ENCODE assay signal across 8 cellular contexts in the genomic region with DNA sequence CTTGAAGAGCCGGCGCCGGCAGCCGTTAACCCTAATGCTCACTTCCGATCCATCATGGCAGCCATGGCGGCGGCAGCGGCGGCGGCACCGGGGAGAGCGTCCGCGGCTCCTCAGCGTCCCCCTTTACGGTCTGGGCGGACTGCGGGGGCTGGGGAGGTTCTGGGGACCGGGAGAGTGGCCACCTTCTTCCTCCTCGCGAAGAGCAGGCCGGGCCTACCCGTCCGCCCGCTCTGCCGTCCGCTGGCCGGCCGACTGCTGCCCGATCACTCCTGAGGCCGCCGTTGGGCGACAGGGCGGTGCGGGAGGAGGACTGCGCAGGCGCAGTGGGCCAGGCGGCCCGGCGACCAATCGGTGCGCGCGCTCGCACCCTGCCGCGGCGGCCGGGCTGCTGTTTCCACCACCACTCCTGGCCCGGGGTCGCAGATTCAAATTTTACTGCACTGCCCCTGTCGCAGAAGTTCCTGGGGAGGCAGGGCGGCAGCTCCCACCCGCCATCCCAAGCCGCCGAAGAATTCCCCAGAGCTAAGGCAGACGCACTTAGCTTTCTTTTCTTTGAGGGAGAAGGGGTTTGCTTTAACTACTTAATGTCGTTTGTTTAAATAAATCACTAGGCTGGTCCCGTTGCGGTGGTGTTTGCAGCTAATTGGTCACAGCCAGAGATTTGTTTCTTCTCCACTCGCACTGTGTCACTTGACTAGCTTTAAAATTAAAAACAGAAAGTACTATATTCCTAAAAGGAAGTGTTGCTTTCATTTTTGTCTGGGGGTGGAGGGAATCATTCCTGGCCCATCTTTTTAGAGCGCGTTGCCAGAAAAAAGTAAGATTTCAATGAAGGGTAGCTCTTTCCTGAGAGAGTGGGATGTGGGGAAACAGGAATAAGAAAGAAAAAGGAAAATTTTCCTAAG. TPM values are rescaled to one million over a fixed set of nuclear protein-coding genes. Genes with fewer than 3 reads are reported as not detected.
DNase-seq lines count a peak whose midpoint lies in the region; ATAC-seq and TF ChIP-seq lines count a peak whose summit lies in the region.

TSS of gene KIF5B (minus strand) at position 290 of the 905 bp plus-strand sequence. CDS start 452 bp downstream, outside the sequence.

- peaks cover 12% of the 10 kb centered on the region for H3K4me1 Mint-ChIP-seq in activated T-helper 17 cell treated with anti-CD3 and anti-CD28 coated beads, Interleukin-2, amount 50 U/mL, for 72 hours
- peaks cover 4 to 56% (median 42%) of the 10 kb centered on the region in 4 donors for H3K4me1 Mint-ChIP-seq in naive thymus-derived CD8-positive, alpha-beta T cell
- peaks cover 11 to 40% of the 10 kb centered on the region in 2 donors for H3K4me1 Mint-ChIP-seq in stimulated activated naive B cell treated with anti-CD40 and anti-IgM and Interleukin-4, amounts not matched to agents 10 μg/mL and 1 μg/mL and 100 μg/mL, for 72 hours

- no peaks in the 10 kb centered on the region for H3K9me3 Mint-ChIP-seq in activated T-helper 17 cell treated with anti-CD3 and anti-CD28 coated beads, Interleukin-2, amount 50 U/mL, for 72 hours
- no peaks in the 10 kb centered on the region for H3K9me3 Mint-ChIP-seq in naive thymus-derived CD8-positive, alpha-beta T cell
- H3K9me3 Mint-ChIP-seq in stimulated activated naive B cell treated with anti-CD40 and anti-IgM and Interleukin-4, amounts not matched to agents 10 μg/mL and 1 μg/mL and 100 μg/mL, for 72 hours = no peaks in the 10 kb centered on the region

- ATAC-seq in GM21825 (IDR thresholded peaks at IDR 0.05; ENCODE audit: unreplicated experiment) = peak; percentile 83
- peak; percentile 87 for ATAC-seq in activated T-helper 17 cell treated with anti-CD3 and anti-CD28 coated beads, Interleukin-2, amount 50 U/mL, for 72 hours (replicated peaks)
- ATAC-seq in naive thymus-derived CD8-positive, alpha-beta T cell = peak; percentile 81 to 87
- ATAC-seq in stimulated activated naive B cell treated with anti-CD40 and anti-IgM and Interleukin-4, amounts not matched to agents 10 μg/mL and 1 μg/mL and 100 μg/mL, for 72 hours (replicated peaks) = peak; percentile 89 to 92

- peak within 1 kb of the TSS; percentile 96 for H3K4me3 Mint-ChIP-seq in activated T-helper 17 cell treated with anti-CD3 and anti-CD28 coated beads, Interleukin-2, amount 50 U/mL, for 72 hours
- peak within 1 kb of the TSS; percentile 91 to 99 (median 96) for H3K4me3 Mint-ChIP-seq in naive thymus-derived CD8-positive, alpha-beta T cell
- H3K4me3 Mint-ChIP-seq in stimulated activated naive B cell treated with anti-CD40 and anti-IgM and Interleukin-4, amounts not matched to agents 10 μg/mL and 1 μg/mL and 100 μg/mL, for 72 hours = peak within 1 kb of the TSS; percentile 96 to 98

- peak within 1 kb of the TSS; percentile 93 for H3K9ac ChIP-seq in Karpas-422 (ENCODE audit: low read length)
- peak within 1 kb of the TSS; percentile 83 for H3K9ac ChIP-seq in fibroblast of lung (ENCODE audit: insufficient read depth, low read length)

- H3K4me1 ChIP-seq in DOHH2 (ENCODE audit: control insufficient read depth, low read length) (peaks cover 37% of the 10 kb centered on the region), Karpas-422 (ENCODE audit: low read length) (peaks cover 44% of the 10 kb centered on the region), fibroblast of lung (ENCODE audit: control insufficient read depth, extremely low read depth, insufficient read depth, low read length) (peaks cover 5% of the 10 kb centered on the region)

- H3K36me3 ChIP-seq in DOHH2 (ENCODE audit: control insufficient read depth, low read length) = peaks cover 44% of the 10 kb centered on the region
- no peaks in the 10 kb centered on the region for H3K36me3 ChIP-seq in Karpas-422 (ENCODE audit: insufficient read depth, low read length)
- H3K36me3 ChIP-seq in fibroblast of lung (ENCODE audit: control insufficient read depth, insufficient read depth, low read length) = no peaks in the 10 kb centered on the region

- H4K20me1 ChIP-seq in DOHH2 (ENCODE audit: control insufficient read depth, insufficient read depth, low read depth, low read length) (peaks cover 36% of the 10 kb centered on the region), Karpas-422 (ENCODE audit: insufficient read depth, low read depth, low read length) (peaks cover 40% of the 10 kb centered on the region), fibroblast of lung (ENCODE audit: control insufficient read depth, extremely low read depth, insufficient read depth, low read length) (peaks cover 5% of the 10 kb centered on the region)

- peak within 1 kb of the TSS; percentile 88 for H3K27ac Mint-ChIP-seq in activated T-helper 17 cell treated with anti-CD3 and anti-CD28 coated beads, Interleukin-2, amount 50 U/mL, for 72 hours
- H3K27ac Mint-ChIP-seq in naive thymus-derived CD8-positive, alpha-beta T cell = peak within 1 kb of the TSS; percentile 90 to 99 (median 95)
- H3K27ac Mint-ChIP-seq in stimulated activated naive B cell treated with anti-CD40 and anti-IgM and Interleukin-4, amounts not matched to agents 10 μg/mL and 1 μg/mL and 100 μg/mL, for 72 hours = peak within 1 kb of the TSS; percentile 96

- DNase-seq in Karpas-422 (peak; percentile 93), RPMI8226 (peak; percentile 86), fibroblast of lung (ENCODE audit: low read depth in 2 of 2) (peak; percentile 79 to 85)
- DNase-seq in naive thymus-derived CD8-positive, alpha-beta T cell = peak; percentile 73 to 96 (median 88)
- peak; percentile 86 for DNase-seq in stimulated activated naive B cell treated with anti-CD40 and anti-IgM and Interleukin-4, amounts not matched to agents 10 μg/mL and 1 μg/mL and 100 μg/mL, for 72 hours

- H3K27me3 ChIP-seq in DOHH2 (ENCODE audit: control insufficient read depth, low read length) (no peaks in the 10 kb centered on the region), Karpas-422 (ENCODE audit: low read length) (no peaks in the 10 kb centered on the region), fibroblast of lung (ENCODE audit: control insufficient read depth, insufficient read depth, low read length) (no peaks in the 10 kb centered on the region)

- H3K27me3 Mint-ChIP-seq in activated T-helper 17 cell treated with anti-CD3 and anti-CD28 coated beads, Interleukin-2, amount 50 U/mL, for 72 hours = no peaks in the 10 kb centered on the region
- no peaks in the 10 kb centered on the region for H3K27me3 Mint-ChIP-seq in naive thymus-derived CD8-positive, alpha-beta T cell
- no peaks in the 10 kb centered on the region for H3K27me3 Mint-ChIP-seq in stimulated activated naive B cell treated with anti-CD40 and anti-IgM and Interleukin-4, amounts not matched to agents 10 μg/mL and 1 μg/mL and 100 μg/mL, for 72 hours

- POLR2A ChIA-PET in naive thymus-derived CD8-positive, alpha-beta T cell (lab: Charles Lee) = interaction anchor here (0.8 to 1.6 kb wide), 3 partner anchors 10 to 289 kb away, joined by 3 to 5 read pairs (median 3); no protein-coding TSS in a partner anchor

- TF ChIP-seq CTCF in DOHH2 (IDR thresholded peaks at IDR 0.05; ENCODE audit: low read depth, low read length, poor library complexity, severe bottlenecking) (no peak), fibroblast of lung (conservative IDR thresholded peaks at IDR 0.05 in 1 of 2, IDR thresholded peaks at IDR 0.05 in 1 of 2; ENCODE audit: low read depth in 1 of 2, low read length in 2 of 2) (no peak)

- peaks cover 31% of the 10 kb centered on the region for H3K36me3 Mint-ChIP-seq in activated T-helper 17 cell treated with anti-CD3 and anti-CD28 coated beads, Interleukin-2, amount 50 U/mL, for 72 hours (ENCODE audit: low read depth)
- H3K36me3 Mint-ChIP-seq in naive thymus-derived CD8-positive, alpha-beta T cell = no peaks in the 10 kb centered on the region
- H3K36me3 Mint-ChIP-seq in stimulated activated naive B cell treated with anti-CD40 and anti-IgM and Interleukin-4, amounts not matched to agents 10 μg/mL and 1 μg/mL and 100 μg/mL, for 72 hours = peaks cover 8% of the 10 kb centered on the region in 2 donors

- H3K79me2 ChIP-seq in DOHH2 (ENCODE audit: control insufficient read depth, low read length) (peaks cover 48% of the 10 kb centered on the region), Karpas-422 (ENCODE audit: low read length) (peaks cover 47% of the 10 kb centered on the region), fibroblast of lung (ENCODE audit: control insufficient read depth, insufficient read depth, low read length) (peaks cover 46% of the 10 kb centered on the region)

- H3K4me3 ChIP-seq in DOHH2 (ENCODE audit: low read length) (peak within 1 kb of the TSS; percentile 96), Karpas-422 (ENCODE audit: low read length) (peak within 1 kb of the TSS; percentile 95), fibroblast of lung (replicated peaks in 1 of 4; ENCODE audit: control extremely low read depth in 1 of 4, insufficient read depth in 1 of 4, low read depth in 3 of 4, low read length in 4 of 4) (peak within 1 kb of the TSS; percentile 82 to 95 (median 86))

- H3K27ac ChIP-seq in DOHH2 (ENCODE audit: low read depth, low read length) (peak within 1 kb of the TSS; percentile 68), Karpas-422 (ENCODE audit: low read length) (peak within 1 kb of the TSS; percentile 70), fibroblast of lung (ENCODE audit: insufficient read depth, low read length) (peak within 1 kb of the TSS; percentile 81)

- no peaks in the 10 kb centered on the region for H3F3A ChIP-seq in DOHH2 (ENCODE audit: control insufficient read depth, insufficient read depth)

- peak within 1 kb of the TSS; percentile 81 for H2AFZ ChIP-seq in Karpas-422 (ENCODE audit: low read length)
- H2AFZ ChIP-seq in fibroblast of lung (ENCODE audit: low read length) = peak within 1 kb of the TSS; percentile 92

- H3K4me2 ChIP-seq in DOHH2 (ENCODE audit: low read length) (peak within 1 kb of the TSS; percentile 92), Karpas-422 (ENCODE audit: low read depth, low read length, poor library complexity, severe bottlenecking) (peak within 1 kb of the TSS; percentile 93), fibroblast of lung (ENCODE audit: extremely low read depth, insufficient read depth, low read length) (peak within 1 kb of the TSS; percentile 91)

- H3K9me3 ChIP-seq in DOHH2 (ENCODE audit: control insufficient read depth, insufficient read depth, low read length) = no peaks in the 10 kb centered on the region
- H3K9me3 ChIP-seq in Karpas-422 (ENCODE audit: low read length) = no peaks in the 10 kb centered on the region
- no peaks in the 10 kb centered on the region for H3K9me3 ChIP-seq in fibroblast of lung (ENCODE audit: control insufficient read depth, insufficient read depth, low read depth, low read length)

- H3K9me2 ChIP-seq in DOHH2 (replicated peaks; ENCODE audit: control insufficient read depth, low read length) (no peaks in the 10 kb centered on the region), Karpas-422 (replicated peaks; ENCODE audit: insufficient read depth, low read length) (no peaks in the 10 kb centered on the region)

RNA-seq across cellular contexts. Expression of gene KIF5B, which starts in this region (rescaled TPM):
- total RNA-seq in Karpas-422 (2014; rRNA removed; shearing (Covaris generic); ENCODE audit: low replicate concordance) = 35.4 and 41.9 TPM in 2 replicates
- total RNA-seq in activated T-helper 17 cell treated with anti-CD3 and anti-CD28 coated beads, Interleukin-2, amount 50 U/mL, for 72 hours = 10 to 100 TPM; 44.7 to 72.2 TPM
- total RNA-seq in fibroblast of lung = 122 and 160 TPM in 2 replicates
- polyA plus RNA-seq in fibroblast of lung = 101 and 109 TPM in 2 replicates
- 83.4 and 96.8 TPM in 2 replicates for polyA plus RNA-seq in fibroblast of lung (2012)
- 4.6 and 6.8 TPM in 2 replicates for polyA minus RNA-seq in fibroblast of lung (ENCODE audit: low replicate concordance)
- 10 to 100 TPM; 46.6 to 47.8 TPM for total RNA-seq in naive thymus-derived CD8-positive, alpha-beta T cell
- 10 to 100 TPM; 17.0 to 19.6 (median 17.9) TPM for polyA plus RNA-seq in naive thymus-derived CD8-positive, alpha-beta T cell

Comparison
In these comparisons a context has a peak if more than half of its experiments do, and no peak if none do; other contexts are left out.
1. Peak in every context shown above with its lines: DNase-seq, ATAC-seq, H3K4me3 ChIP-seq and H3K27ac ChIP-seq.